In genomic region chr10:8975535-8975934, GRCh38 we compare ENCODE assay signal across 25 cellular contexts.
"Had no signal": no experiment of that assay in that cellular context is flagged by ENCODE, and none has a peak within 500 bp of the region (broad histone marks: within the 10 kb centered on the region; RNA-seq: fewer than 3 reads in every experiment).

No MANE protein-coding gene starts in this region.

- H3K36me3 Mint-ChIP-seq: mesothelial cell of epicardium; naive thymus-derived CD8-positive, alpha-beta T cell; neural progenitor cell had no signal

- H3K4me1 ChIP-seq: esophagus muscularis mucosa, gastrocnemius medialis, left lung, neural progenitor cell, right lobe of liver, transverse colon had no signal

- H3K27ac ChIP-seq: esophagus muscularis mucosa, gastrocnemius medialis, left lung, neural progenitor cell, right lobe of liver, transverse colon, VCaP had no signal

- H3K36me3 ChIP-seq: esophagus muscularis mucosa, gastrocnemius medialis, left lung, neural progenitor cell, right lobe of liver, transverse colon had no signal

- H3K4me2 ChIP-seq: neural progenitor cell had no signal

- H3K9ac ChIP-seq: neural progenitor cell had no signal

- H3K4me1 Mint-ChIP-seq: naive thymus-derived CD8-positive, alpha-beta T cell; neural progenitor cell had no signal

- DNase-seq: activated CD4-positive, alpha-beta T cell treated with anti-CD3 and anti-CD28 coated beads, Interleukin-2, amount 50 U/mL, for 1 hour; activated CD4-positive, CD25-positive, alpha-beta regulatory T cell treated with anti-CD3 and anti-CD28 coated beads, Interleukin-2, amount 50 U/mL, for 72 hours; activated CD8-positive, alpha-beta memory T cell treated with anti-CD3 and anti-CD28 coated beads, Interleukin-2, amount 50 U/mL, for 48 hours; activated naive CD4-positive, alpha-beta T cell; activated T-cell treated with anti-CD3 and anti-CD28 coated beads, Interleukin-2, amount 50 U/mL, for 4 hours; effector CD8-positive, alpha-beta T cell; gastrocnemius medialis; head of caudate nucleus; hypothalamus; kidney glomerular epithelial cell; left lung; naive thymus-derived CD8-positive, alpha-beta T cell; posterior cingulate gyrus; right lobe of liver; stimulated activated CD4-positive, alpha-beta T cell treated with anti-CD3 and anti-CD28 coated beads, Interleukin-1b, Interleukin-23, amount 100 ng/mL, for 48 hours; transverse colon had no signal

- H2AFZ ChIP-seq: neural progenitor cell had no signal

- H3K27me3 ChIP-seq: gastrocnemius medialis, left lung, neural progenitor cell, right lobe of liver, transverse colon had no signal

- H3K9me3 Mint-ChIP-seq: activated T-cell treated with anti-CD3 and anti-CD28 coated beads, Interleukin-2, amount 50 U/mL, for 4 hours; naive thymus-derived CD8-positive, alpha-beta T cell; neural progenitor cell had no signal

- H3K4me3 ChIP-seq: esophagus muscularis mucosa, gastrocnemius medialis, left lung, lung, neural progenitor cell, right lobe of liver, skin epidermis, transverse colon had no signal

- H3K4me3 Mint-ChIP-seq: activated T-cell treated with anti-CD3 and anti-CD28 coated beads, Interleukin-2, amount 50 U/mL, for 4 hours; dendritic cell treated with granulocyte-macrophage colony-stimulating factor and Interleukin-4, amounts not matched to agents 40 ng/mL and 50 ng/mL, for 4 days; mesothelial cell of epicardium; naive thymus-derived CD8-positive, alpha-beta T cell; neural progenitor cell; T-helper 2 cell treated with Interferon-gamma antibody and Interleukin-4, amounts not matched to agents 5 μg/mL and 100 μg/mL, for 36 hours had no signal

- H3K27ac Mint-ChIP-seq: activated T-helper 2 cell treated with anti-CD3 and anti-CD28 coated beads, Interferon-gamma antibody, Interleukin-2, Interleukin-4, amounts not matched to agents 10 μg/mL and 5 μg/mL and 100 μg/mL, durations not matched to agents 14 hours and 24 hours and 36 hours; dendritic cell treated with granulocyte-macrophage colony-stimulating factor and Interleukin-4, amounts not matched to agents 40 ng/mL and 50 ng/mL, for 4 days; mesothelial cell of epicardium; neural progenitor cell; T-helper 2 cell treated with Interferon-gamma antibody and Interleukin-4, amounts not matched to agents 5 μg/mL and 100 μg/mL, for 36 hours had no signal

- H3K9me3 ChIP-seq: esophagus muscularis mucosa, gastrocnemius medialis, left lung, transverse colon had no signal

- H3K27me3 Mint-ChIP-seq: dendritic cell treated with granulocyte-macrophage colony-stimulating factor and Interleukin-4, amounts not matched to agents 40 ng/mL and 50 ng/mL, for 4 days had no signal
